10 cellular contexts compared by ENCODE assay signal in the genomic region with DNA sequence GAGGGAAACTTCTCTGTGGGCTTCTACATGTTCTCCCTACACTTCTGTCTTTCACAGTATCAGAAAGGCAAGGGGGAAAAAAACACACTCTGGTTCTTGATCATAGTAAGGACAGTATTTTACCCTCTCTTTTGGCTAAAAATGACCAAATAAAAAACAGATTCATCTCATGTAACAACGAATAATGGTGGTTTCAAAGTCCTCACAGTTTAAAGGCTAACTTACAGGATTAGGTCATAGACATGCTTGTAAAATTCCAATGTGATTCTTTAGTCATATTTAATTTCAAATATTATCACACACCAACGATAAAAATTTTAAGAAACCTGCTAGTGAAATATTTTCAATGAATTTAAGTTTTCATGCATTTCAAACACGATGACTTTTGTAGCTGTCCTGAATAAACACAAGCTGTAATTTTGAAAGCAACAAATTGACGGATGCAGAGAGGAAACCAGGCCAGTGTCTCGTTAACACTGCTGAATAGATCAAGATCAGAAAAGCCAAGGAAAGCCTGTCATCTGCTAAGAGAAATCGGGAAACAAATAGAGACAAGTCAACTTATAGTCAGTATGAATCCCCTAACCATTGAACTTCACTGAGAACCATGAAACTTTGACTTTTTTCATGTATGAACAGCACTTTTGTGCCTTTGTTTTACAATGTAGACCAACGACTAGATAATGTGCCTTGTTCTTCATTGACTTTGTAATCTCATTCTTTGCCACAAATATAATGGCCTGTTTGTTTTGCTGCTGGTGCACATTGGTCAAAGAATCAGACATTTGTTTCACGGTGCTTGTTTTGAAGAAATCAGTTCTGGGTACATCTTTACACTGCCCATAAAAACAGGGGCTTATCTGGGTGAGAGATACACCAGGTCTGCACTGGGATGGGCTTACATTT. TPM values are rescaled to one million over a fixed set of nuclear protein-coding genes. Genes with fewer than 3 reads are reported as not detected.
DNase-seq lines count a peak whose midpoint lies in the region; ATAC-seq and TF ChIP-seq lines count a peak whose summit lies in the region.
"Had no signal": no experiment of that assay in that cellular context is flagged by ENCODE, and none has a peak within 500 bp of the region (broad histone marks: within the 10 kb centered on the region; RNA-seq: fewer than 3 reads in every experiment).

No MANE protein-coding gene starts in this region.

- H3K27ac ChIP-seq in right atrium auricular region: peak overlapping the region; percentile 65
- H3K27ac ChIP-seq in gastroesophageal sphincter: peak overlapping the region; percentile 79 to 87 (median 84)

- peaks cover 59% of the 10 kb centered on the region for H3K4me1 Mint-ChIP-seq in progenitor cell of endocrine pancreas (ENCODE audit: low read depth)
- peaks cover 14% of the 10 kb centered on the region for H3K4me1 Mint-ChIP-seq in T-helper 2 cell treated with Interferon-gamma antibody and Interleukin-4, amounts not matched to agents 5 μg/mL and 100 μg/mL, for 36 hours (ENCODE audit: low read depth)

- ATAC-seq in gastroesophageal sphincter (no peak), HG03565 (IDR thresholded peaks at IDR 0.05; ENCODE audit: unreplicated experiment) (no peak)

- intact Hi-C loops in cardiac septum (cut with DNase I): loop anchor here (2.0 kb wide), 1 partner anchor 19 kb away; no protein-coding TSS in a partner anchor

- H3K27me3 Mint-ChIP-seq in progenitor cell of endocrine pancreas: peaks cover 3% of the 10 kb centered on the region
- no peaks in the 10 kb centered on the region for H3K27me3 Mint-ChIP-seq in T-helper 2 cell treated with Interferon-gamma antibody and Interleukin-4, amounts not matched to agents 5 μg/mL and 100 μg/mL, for 36 hours (ENCODE audit: low read depth)
- H3K27me3 Mint-ChIP-seq: central memory CD8-positive, alpha-beta T cell had no signal

- peaks cover 0 to 100% of the 10 kb centered on the region in 2 donors for H3K4me1 ChIP-seq in right atrium auricular region
- H3K4me1 ChIP-seq in gastroesophageal sphincter: peaks cover 49 to 100% (median 71%) of the 10 kb centered on the region in 3 donors

- TF ChIP-seq EP300 in gastroesophageal sphincter (IDR thresholded peaks at IDR 0.05): no peak

- WGBS in gastroesophageal sphincter (ENCODE audit: low coverage in 1 of 2), 2 donors: 24 to 28% methylated on average over 8 of the region's 8 CpGs

- peak overlapping the region; percentile 18 for H3K27ac Mint-ChIP-seq in progenitor cell of endocrine pancreas
- H3K27ac Mint-ChIP-seq in T-helper 2 cell treated with Interferon-gamma antibody and Interleukin-4, amounts not matched to agents 5 μg/mL and 100 μg/mL, for 36 hours: no peak overlapping the region

- no peaks in the 10 kb centered on the region for H3K36me3 ChIP-seq in right atrium auricular region
- no peaks in the 10 kb centered on the region for H3K36me3 ChIP-seq in gastroesophageal sphincter

- TF ChIP-seq POLR2A in gastroesophageal sphincter (IDR thresholded peaks at IDR 0.05): no peak

- H3K27me3 ChIP-seq in right atrium auricular region: no peaks in the 10 kb centered on the region
- H3K27me3 ChIP-seq in gastroesophageal sphincter: no peaks in the 10 kb centered on the region

- no peak overlapping the region for H3K4me3 ChIP-seq in right atrium auricular region
- no peak overlapping the region for H3K4me3 ChIP-seq in gastroesophageal sphincter

- H3K4me3 Mint-ChIP-seq in progenitor cell of endocrine pancreas (ENCODE audit: low read depth): peak overlapping the region; percentile 17
- no peak overlapping the region for H3K4me3 Mint-ChIP-seq in T-helper 2 cell treated with Interferon-gamma antibody and Interleukin-4, amounts not matched to agents 5 μg/mL and 100 μg/mL, for 36 hours
- H3K4me3 Mint-ChIP-seq: central memory CD8-positive, alpha-beta T cell had no signal

- DNase-seq in right atrium auricular region (ENCODE audit: low spot score) (no peak), cardiac septum (ENCODE audit: low spot score) (no peak), progenitor cell of endocrine pancreas (ENCODE audit: low spot score, unreplicated experiment) (no peak), NCI-H187 (lab: John Stamatoyannopoulos, UW) (no peak)
- DNase-seq in stimulated activated CD4-positive, alpha-beta T cell treated with anti-CD3 and anti-CD28 coated beads, Interleukin-2, amount 100 ng/mL, for 48 hours: no peak
- DNase-seq in T-helper 2 cell treated with Interferon-gamma antibody and Interleukin-4, amounts not matched to agents 5 μg/mL and 100 μg/mL, for 36 hours (ENCODE audit: low spot score): no peak
- DNase-seq: activated T-cell treated with anti-CD3 and anti-CD28 coated beads, Interleukin-2, amount 50 U/mL, for 1 hour had no signal

- TF ChIP-seq CTCF in right atrium auricular region (IDR thresholded peaks at IDR 0.05) (no peak), gastroesophageal sphincter (IDR thresholded peaks at IDR 0.05) (no peak), progenitor cell of endocrine pancreas (IDR thresholded peaks at IDR 0.05; ENCODE audit: unreplicated experiment) (no peak)

- H3K9me3 ChIP-seq in right atrium auricular region: no peaks in the 10 kb centered on the region
- no peaks in the 10 kb centered on the region for H3K9me3 ChIP-seq in gastroesophageal sphincter

- peaks cover 3% of the 10 kb centered on the region for H3K36me3 Mint-ChIP-seq in progenitor cell of endocrine pancreas (ENCODE audit: insufficient read depth)
- H3K36me3 Mint-ChIP-seq in T-helper 2 cell treated with Interferon-gamma antibody and Interleukin-4, amounts not matched to agents 5 μg/mL and 100 μg/mL, for 36 hours (ENCODE audit: low read depth): no peaks in the 10 kb centered on the region

- no peaks in the 10 kb centered on the region for H3K9me3 Mint-ChIP-seq in progenitor cell of endocrine pancreas (ENCODE audit: low read depth)
- no peaks in the 10 kb centered on the region for H3K9me3 Mint-ChIP-seq in T-helper 2 cell treated with Interferon-gamma antibody and Interleukin-4, amounts not matched to agents 5 μg/mL and 100 μg/mL, for 36 hours
- H3K9me3 Mint-ChIP-seq: central memory CD8-positive, alpha-beta T cell had no signal

RNA-seq across cellular contexts. Expression of a gene that starts 22.0 kb away (rescaled TPM):
- total RNA-seq in right atrium auricular region (10 to 100 TPM; 62.0 to 81.6 TPM), cardiac septum (67.6 TPM), gastroesophageal sphincter (100 to 1,000 TPM; 113 to 129 (median 118) TPM), progenitor cell of endocrine pancreas (51.3 and 51.4 TPM in 2 replicates)
